In the genomic region with DNA sequence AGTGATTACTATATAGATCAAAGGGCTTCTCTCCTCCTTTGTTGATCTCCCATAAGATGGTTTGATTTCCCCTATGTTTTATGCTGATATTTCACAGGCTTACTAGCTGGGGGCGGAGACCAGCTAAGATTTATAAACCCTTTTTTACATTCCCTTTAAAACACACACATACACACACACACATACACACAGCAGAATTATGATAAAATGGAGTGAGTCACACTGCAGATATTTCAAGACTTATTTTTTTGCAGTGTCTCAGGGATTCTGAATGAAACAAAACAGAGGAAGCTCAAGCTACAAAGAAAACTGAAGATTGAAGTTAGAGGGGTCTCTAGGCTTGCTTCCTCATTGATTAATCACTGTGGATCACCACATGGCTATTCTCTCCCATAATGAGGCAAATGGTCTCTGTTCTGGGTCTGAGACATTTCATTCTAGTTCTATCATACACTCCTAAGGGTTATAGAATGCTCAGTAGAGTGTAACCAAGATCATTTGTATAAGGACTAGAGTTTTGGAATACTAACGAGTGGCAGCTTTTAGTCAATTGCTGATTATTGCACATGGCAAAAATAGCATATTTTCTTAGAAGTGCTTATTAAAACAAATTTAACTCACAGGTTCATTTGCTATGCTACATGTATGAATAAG, we compare ENCODE assay signal across 18 cellular contexts. TPM values are rescaled to one million over a fixed set of nuclear protein-coding genes. Genes with fewer than 3 reads are reported as not detected.
DNase-seq lines count a peak whose midpoint lies in the region; TF ChIP-seq lines count a peak whose summit lies in the region.
"Had no signal": no experiment of that assay in that cellular context is flagged by ENCODE, and none has a peak within 500 bp of the region (broad histone marks: within the 10 kb centered on the region; RNA-seq: fewer than 3 reads in every experiment).

No MANE protein-coding gene starts in this region.

- no peak overlapping the region for H3K27ac Mint-ChIP-seq in activated CD4-positive, alpha-beta memory T cell treated with anti-CD3 and anti-CD28 coated beads, Interleukin-2, amount 10 ng/mL, durations not matched to agents 7 days and 5 days
- H3K27ac Mint-ChIP-seq: activated B cell treated with CpG ODN at 0.5 μM for 24 hours; activated naive CD4-positive, alpha-beta T cell treated with anti-CD3 and anti-CD28 coated beads, Interleukin-2, amount 50 U/mL, for 24 hours; dendritic cell treated with granulocyte-macrophage colony-stimulating factor and Interleukin-4, amounts not matched to agents 40 ng/mL and 50 ng/mL, for 4 days had no signal

- H3K4me1 Mint-ChIP-seq in activated CD4-positive, alpha-beta memory T cell treated with anti-CD3 and anti-CD28 coated beads, Interleukin-2, amount 10 ng/mL, durations not matched to agents 7 days and 5 days, result peaks cover 4% of the 10 kb centered on the region
- H3K4me1 Mint-ChIP-seq: activated B cell treated with CpG ODN at 0.5 μM for 24 hours; activated naive CD4-positive, alpha-beta T cell treated with anti-CD3 and anti-CD28 coated beads, Interleukin-2, amount 50 U/mL, for 24 hours had no signal

- H3K9me3 ChIP-seq in tibial artery, result no peaks in the 10 kb centered on the region
- H3K9me3 ChIP-seq: BE2C, testis had no signal

- H3K27me3 ChIP-seq in tibial artery, result no peaks in the 10 kb centered on the region
- H3K27me3 ChIP-seq: BE2C, testis had no signal

- no peaks in the 10 kb centered on the region for H3K4me1 ChIP-seq in tibial artery
- H3K4me1 ChIP-seq: BE2C, testis had no signal

- peak; percentile 77 for DNase-seq in AG10803 (ENCODE audit: low read depth)
- DNase-seq in LHCN-M2 (ENCODE audit: low read depth), result peak; percentile 72
- DNase-seq in cardiac fibroblast (ENCODE audit: low read depth in 2 of 2), result peak; percentile 81 to 87
- peak; percentile 30 for DNase-seq in kidney tubule cell (ENCODE audit: low spot score)
- DNase-seq in activated CD4-positive, alpha-beta memory T cell treated with anti-CD3 and anti-CD28 coated beads, Interleukin-2, amount 10 ng/mL, durations not matched to agents 7 days and 5 days, result no peak
- DNase-seq in putamen (ENCODE audit: low spot score), result no peak
- DNase-seq in caudate nucleus (lab: John Stamatoyannopoulos, UW), result no peak
- no peak for DNase-seq in tibial artery
- DNase-seq: activated B cell treated with CpG ODN at 0.5 μM for 24 hours; BE2C; foreskin melanocyte; stimulated activated CD4-positive, alpha-beta T cell treated with anti-CD3 and anti-CD28 coated beads, Interleukin-15, amount 100 ng/mL, for 24 hours; SW 1271; testis had no signal

- peaks cover 5% of the 10 kb centered on the region for H3K27me3 Mint-ChIP-seq in activated CD4-positive, alpha-beta memory T cell treated with anti-CD3 and anti-CD28 coated beads, Interleukin-2, amount 10 ng/mL, durations not matched to agents 7 days and 5 days

- H3K36me3 ChIP-seq in tibial artery, result peaks cover 0 to 3% (median 0%) of the 10 kb centered on the region in 3 donors
- H3K36me3 ChIP-seq: BE2C had no signal

- CTCF ChIA-PET in activated CD4-positive, alpha-beta memory T cell treated with anti-CD3 and anti-CD28 coated beads, Interleukin-2, amount 10 ng/mL, durations not matched to agents 7 days and 5 days (lab: Charles Lee), result no interaction called here

- intact Hi-C loops in tibial artery (cut with DNase I; ENCODE audit: low total_unique reads), result no loop called here

- H3K9me3 Mint-ChIP-seq in activated CD4-positive, alpha-beta memory T cell treated with anti-CD3 and anti-CD28 coated beads, Interleukin-2, amount 10 ng/mL, durations not matched to agents 7 days and 5 days, result no peaks in the 10 kb centered on the region
- H3K9me3 Mint-ChIP-seq: activated B cell treated with CpG ODN at 0.5 μM for 24 hours; activated naive CD4-positive, alpha-beta T cell treated with anti-CD3 and anti-CD28 coated beads, Interleukin-2, amount 50 U/mL, for 24 hours; dendritic cell treated with granulocyte-macrophage colony-stimulating factor and Interleukin-4, amounts not matched to agents 40 ng/mL and 50 ng/mL, for 4 days had no signal

- no peaks in the 10 kb centered on the region for H3K36me3 Mint-ChIP-seq in activated CD4-positive, alpha-beta memory T cell treated with anti-CD3 and anti-CD28 coated beads, Interleukin-2, amount 10 ng/mL, durations not matched to agents 7 days and 5 days (ENCODE audit: low read depth)
- H3K36me3 Mint-ChIP-seq: activated naive CD4-positive, alpha-beta T cell treated with anti-CD3 and anti-CD28 coated beads, Interleukin-2, amount 50 U/mL, for 24 hours had no signal

- H3K4me3 Mint-ChIP-seq in activated CD4-positive, alpha-beta memory T cell treated with anti-CD3 and anti-CD28 coated beads, Interleukin-2, amount 10 ng/mL, durations not matched to agents 7 days and 5 days, result no peak overlapping the region
- H3K4me3 Mint-ChIP-seq: activated B cell treated with CpG ODN at 0.5 μM for 24 hours; activated naive CD4-positive, alpha-beta T cell treated with anti-CD3 and anti-CD28 coated beads, Interleukin-2, amount 50 U/mL, for 24 hours; dendritic cell treated with granulocyte-macrophage colony-stimulating factor and Interleukin-4, amounts not matched to agents 40 ng/mL and 50 ng/mL, for 4 days had no signal

- TF ChIP-seq CTCF in AG10803 (conservative IDR thresholded peaks at IDR 0.05; ENCODE audit: low read length) (no peak), cardiac fibroblast (IDR thresholded peaks at IDR 0.05; ENCODE audit: low read depth, low read length) (no peak), tibial artery (IDR thresholded peaks at IDR 0.05) (no peak)

- H3K27ac ChIP-seq in caudate nucleus (ENCODE audit: low read depth, low read length) (no peak overlapping the region), tibial artery (no peak overlapping the region)
- H3K27ac ChIP-seq: testis had no signal

- H3K4me3 ChIP-seq in AG10803 (ENCODE audit: low read length) (no peak overlapping the region), cardiac fibroblast (replicated peaks in 1 of 2; ENCODE audit: low read depth in 2 of 2, low read length in 2 of 2) (no peak overlapping the region), tibial artery (no peak overlapping the region)
- H3K4me3 ChIP-seq: GM12878, testis had no signal

- POLR2A ChIA-PET in activated CD4-positive, alpha-beta memory T cell treated with anti-CD3 and anti-CD28 coated beads, Interleukin-2, amount 10 ng/mL, durations not matched to agents 7 days and 5 days (lab: Charles Lee), result no interaction called here

RNA-seq across cellular contexts. Expression of a gene that starts 18.6 kb away (rescaled TPM):
- not detected in 2 replicates for total RNA-seq in LHCN-M2 (2014; rRNA removed)
- polyA plus RNA-seq in LHCN-M2 (2012), result 0.05 TPM
- total RNA-seq in activated CD4-positive, alpha-beta memory T cell treated with anti-CD3 and anti-CD28 coated beads, Interleukin-2, amount 10 ng/mL, durations not matched to agents 7 days and 5 days, result under 1 TPM; 0.08 to 0.13 TPM
- total RNA-seq: activated B cell treated with CpG ODN at 0.5 μM for 24 hours, GM12878, mesenteric fat pad had no signal

RNA-seq across cellular contexts. Expression of a gene that starts 49.8 kb away (rescaled TPM):
- not detected in 2 replicates for total RNA-seq in LHCN-M2 (2014; rRNA removed)
- polyA plus RNA-seq in LHCN-M2 (2012), result 0.02 TPM
- under 1 TPM in 1 of 2 experiments, not detected in 1; 0.13 TPM for total RNA-seq in activated CD4-positive, alpha-beta memory T cell treated with anti-CD3 and anti-CD28 coated beads, Interleukin-2, amount 10 ng/mL, durations not matched to agents 7 days and 5 days
- total RNA-seq: activated B cell treated with CpG ODN at 0.5 μM for 24 hours, GM12878, mesenteric fat pad, testis had no signal

RNA-seq across cellular contexts. Expression of a gene that starts 55.4 kb away (rescaled TPM):
- 16.1 and 17.2 TPM in 2 replicates for total RNA-seq in LHCN-M2 (2014; rRNA removed)
- 5.1 TPM for polyA plus RNA-seq in LHCN-M2 (2012)
- 10 to 100 TPM; 13.9 to 15.1 TPM for total RNA-seq in activated CD4-positive, alpha-beta memory T cell treated with anti-CD3 and anti-CD28 coated beads, Interleukin-2, amount 10 ng/mL, durations not matched to agents 7 days and 5 days

Comparison
In these comparisons a context has a peak if more than half of its experiments do, and no peak if none do; other contexts are left out.
1. DNase-seq: peak in AG10803 (single experiment), LHCN-M2 (single experiment), cardiac fibroblast (2 of 2) and kidney tubule cell (single experiment); none in activated CD4-positive, alpha-beta memory T cell treated with anti-CD3 and anti-CD28 coated beads, Interleukin-2, amount 10 ng/mL, durations not matched to agents 7 days and 5 days (single experiment), putamen (single experiment), caudate nucleus (0 of 61) and tibial artery (0 of 2).